Comparison of ENCODE assay signal across 2 cellular contexts in the genomic region with DNA sequence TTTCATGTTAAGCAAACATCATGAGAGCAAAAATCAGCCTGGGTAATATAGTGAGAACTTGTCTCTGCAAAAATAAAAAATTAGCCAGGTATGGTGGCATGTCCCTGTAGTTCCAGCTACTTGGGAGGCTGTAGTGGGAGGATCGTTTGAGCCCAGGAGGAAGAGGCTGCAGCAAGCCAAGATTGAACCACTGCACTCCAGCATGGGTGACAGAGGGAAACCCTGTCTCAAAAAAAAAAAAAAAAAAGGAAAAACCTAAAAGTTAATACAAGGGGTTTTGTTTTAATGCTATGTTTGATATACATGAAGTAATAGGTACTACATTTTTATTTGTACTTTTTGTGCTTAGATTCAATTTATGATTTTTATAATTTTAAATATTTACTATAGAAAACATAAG.
TF ChIP-seq lines count a peak whose summit lies in the region.

No MANE protein-coding gene starts in this region.

TF ChIP-seq in GM23338, 12 proteins besides CTCF, POLR2A, EP300 and RAD21 (continues in another document):
- TF ChIP-seq, protein P1, sequence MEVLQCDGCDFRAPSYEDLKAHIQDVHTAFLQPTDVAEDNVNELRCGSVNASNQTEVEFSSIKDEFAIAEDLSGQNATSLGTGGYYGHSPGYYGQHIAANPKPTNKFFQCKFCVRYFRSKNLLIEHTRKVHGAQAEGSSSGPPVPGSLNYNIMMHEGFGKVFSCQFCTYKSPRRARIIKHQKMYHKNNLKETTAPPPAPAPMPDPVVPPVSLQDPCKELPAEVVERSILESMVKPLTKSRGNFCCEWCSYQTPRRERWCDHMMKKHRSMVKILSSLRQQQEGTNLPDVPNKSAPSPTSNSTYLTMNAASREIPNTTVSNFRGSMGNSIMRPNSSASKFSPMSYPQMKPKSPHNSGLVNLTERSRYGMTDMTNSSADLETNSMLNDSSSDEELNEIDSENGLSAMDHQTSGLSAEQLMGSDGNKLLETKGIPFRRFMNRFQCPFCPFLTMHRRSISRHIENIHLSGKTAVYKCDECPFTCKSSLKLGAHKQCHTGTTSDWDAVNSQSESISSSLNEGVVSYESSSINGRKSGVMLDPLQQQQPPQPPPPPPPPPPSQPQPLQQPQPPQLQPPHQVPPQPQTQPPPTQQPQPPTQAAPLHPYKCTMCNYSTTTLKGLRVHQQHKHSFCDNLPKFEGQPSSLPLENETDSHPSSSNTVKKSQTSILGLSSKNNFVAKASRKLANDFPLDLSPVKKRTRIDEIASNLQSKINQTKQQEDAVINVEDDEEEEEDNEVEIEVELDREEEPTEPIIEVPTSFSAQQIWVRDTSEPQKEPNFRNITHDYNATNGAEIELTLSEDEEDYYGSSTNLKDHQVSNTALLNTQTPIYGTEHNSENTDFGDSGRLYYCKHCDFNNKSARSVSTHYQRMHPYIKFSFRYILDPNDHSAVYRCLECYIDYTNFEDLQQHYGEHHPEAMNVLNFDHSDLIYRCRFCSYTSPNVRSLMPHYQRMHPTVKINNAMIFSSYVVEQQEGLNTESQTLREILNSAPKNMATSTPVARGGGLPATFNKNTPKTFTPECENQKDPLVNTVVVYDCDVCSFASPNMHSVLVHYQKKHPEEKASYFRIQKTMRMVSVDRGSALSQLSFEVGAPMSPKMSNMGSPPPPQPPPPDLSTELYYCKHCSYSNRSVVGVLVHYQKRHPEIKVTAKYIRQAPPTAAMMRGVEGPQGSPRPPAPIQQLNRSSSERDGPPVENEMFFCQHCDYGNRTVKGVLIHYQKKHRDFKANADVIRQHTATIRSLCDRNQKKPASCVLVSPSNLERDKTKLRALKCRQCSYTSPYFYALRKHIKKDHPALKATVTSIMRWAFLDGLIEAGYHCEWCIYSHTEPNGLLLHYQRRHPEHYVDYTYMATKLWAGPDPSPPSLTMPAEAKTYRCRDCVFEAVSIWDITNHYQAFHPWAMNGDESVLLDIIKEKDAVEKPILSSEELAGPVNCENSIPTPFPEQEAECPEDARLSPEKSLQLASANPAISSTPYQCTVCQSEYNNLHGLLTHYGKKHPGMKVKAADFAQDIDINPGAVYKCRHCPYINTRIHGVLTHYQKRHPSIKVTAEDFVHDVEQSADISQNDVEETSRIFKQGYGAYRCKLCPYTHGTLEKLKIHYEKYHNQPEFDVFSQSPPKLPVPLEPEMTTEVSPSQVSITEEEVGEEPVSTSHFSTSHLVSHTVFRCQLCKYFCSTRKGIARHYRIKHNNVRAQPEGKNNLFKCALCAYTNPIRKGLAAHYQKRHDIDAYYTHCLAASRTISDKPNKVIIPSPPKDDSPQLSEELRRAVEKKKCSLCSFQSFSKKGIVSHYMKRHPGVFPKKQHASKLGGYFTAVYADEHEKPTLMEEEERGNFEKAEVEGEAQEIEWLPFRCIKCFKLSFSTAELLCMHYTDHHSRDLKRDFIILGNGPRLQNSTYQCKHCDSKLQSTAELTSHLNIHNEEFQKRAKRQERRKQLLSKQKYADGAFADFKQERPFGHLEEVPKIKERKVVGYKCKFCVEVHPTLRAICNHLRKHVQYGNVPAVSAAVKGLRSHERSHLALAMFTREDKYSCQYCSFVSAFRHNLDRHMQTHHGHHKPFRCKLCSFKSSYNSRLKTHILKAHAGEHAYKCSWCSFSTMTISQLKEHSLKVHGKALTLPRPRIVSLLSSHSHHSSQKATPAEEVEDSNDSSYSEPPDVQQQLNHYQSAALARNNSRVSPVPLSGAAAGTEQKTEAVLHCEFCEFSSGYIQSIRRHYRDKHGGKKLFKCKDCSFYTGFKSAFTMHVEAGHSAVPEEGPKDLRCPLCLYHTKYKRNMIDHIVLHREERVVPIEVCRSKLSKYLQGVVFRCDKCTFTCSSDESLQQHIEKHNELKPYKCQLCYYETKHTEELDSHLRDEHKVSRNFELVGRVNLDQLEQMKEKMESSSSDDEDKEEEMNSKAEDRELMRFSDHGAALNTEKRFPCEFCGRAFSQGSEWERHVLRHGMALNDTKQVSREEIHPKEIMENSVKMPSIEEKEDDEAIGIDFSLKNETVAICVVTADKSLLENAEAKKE (CRISPR knock-in tag; IDR thresholded peaks at IDR 0.05): no peak
- no peak for TF ChIP-seq EZH2phosphoT487 (IDR thresholded peaks at IDR 0.05; ENCODE audit: unreplicated experiment)
- no peak for TF ChIP-seq ZNF331 (CRISPR knock-in tag; IDR thresholded peaks at IDR 0.05; ENCODE audit: low read depth)
- TF ChIP-seq, protein P2, sequence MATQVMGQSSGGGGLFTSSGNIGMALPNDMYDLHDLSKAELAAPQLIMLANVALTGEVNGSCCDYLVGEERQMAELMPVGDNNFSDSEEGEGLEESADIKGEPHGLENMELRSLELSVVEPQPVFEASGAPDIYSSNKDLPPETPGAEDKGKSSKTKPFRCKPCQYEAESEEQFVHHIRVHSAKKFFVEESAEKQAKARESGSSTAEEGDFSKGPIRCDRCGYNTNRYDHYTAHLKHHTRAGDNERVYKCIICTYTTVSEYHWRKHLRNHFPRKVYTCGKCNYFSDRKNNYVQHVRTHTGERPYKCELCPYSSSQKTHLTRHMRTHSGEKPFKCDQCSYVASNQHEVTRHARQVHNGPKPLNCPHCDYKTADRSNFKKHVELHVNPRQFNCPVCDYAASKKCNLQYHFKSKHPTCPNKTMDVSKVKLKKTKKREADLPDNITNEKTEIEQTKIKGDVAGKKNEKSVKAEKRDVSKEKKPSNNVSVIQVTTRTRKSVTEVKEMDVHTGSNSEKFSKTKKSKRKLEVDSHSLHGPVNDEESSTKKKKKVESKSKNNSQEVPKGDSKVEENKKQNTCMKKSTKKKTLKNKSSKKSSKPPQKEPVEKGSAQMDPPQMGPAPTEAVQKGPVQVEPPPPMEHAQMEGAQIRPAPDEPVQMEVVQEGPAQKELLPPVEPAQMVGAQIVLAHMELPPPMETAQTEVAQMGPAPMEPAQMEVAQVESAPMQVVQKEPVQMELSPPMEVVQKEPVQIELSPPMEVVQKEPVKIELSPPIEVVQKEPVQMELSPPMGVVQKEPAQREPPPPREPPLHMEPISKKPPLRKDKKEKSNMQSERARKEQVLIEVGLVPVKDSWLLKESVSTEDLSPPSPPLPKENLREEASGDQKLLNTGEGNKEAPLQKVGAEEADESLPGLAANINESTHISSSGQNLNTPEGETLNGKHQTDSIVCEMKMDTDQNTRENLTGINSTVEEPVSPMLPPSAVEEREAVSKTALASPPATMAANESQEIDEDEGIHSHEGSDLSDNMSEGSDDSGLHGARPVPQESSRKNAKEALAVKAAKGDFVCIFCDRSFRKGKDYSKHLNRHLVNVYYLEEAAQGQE (IDR thresholded peaks at IDR 0.05; ENCODE audit: unreplicated experiment): no peak
- no peak for TF ChIP-seq STAT1 (IDR thresholded peaks at IDR 0.05; ENCODE audit: unreplicated experiment)
- no peak for TF ChIP-seq CREB1 (CRISPR knock-in tag; IDR thresholded peaks at IDR 0.05; ENCODE audit: low read depth)
- TF ChIP-seq, protein P3, sequence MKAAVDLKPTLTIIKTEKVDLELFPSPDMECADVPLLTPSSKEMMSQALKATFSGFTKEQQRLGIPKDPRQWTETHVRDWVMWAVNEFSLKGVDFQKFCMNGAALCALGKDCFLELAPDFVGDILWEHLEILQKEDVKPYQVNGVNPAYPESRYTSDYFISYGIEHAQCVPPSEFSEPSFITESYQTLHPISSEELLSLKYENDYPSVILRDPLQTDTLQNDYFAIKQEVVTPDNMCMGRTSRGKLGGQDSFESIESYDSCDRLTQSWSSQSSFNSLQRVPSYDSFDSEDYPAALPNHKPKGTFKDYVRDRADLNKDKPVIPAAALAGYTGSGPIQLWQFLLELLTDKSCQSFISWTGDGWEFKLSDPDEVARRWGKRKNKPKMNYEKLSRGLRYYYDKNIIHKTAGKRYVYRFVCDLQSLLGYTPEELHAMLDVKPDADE (IDR thresholded peaks at IDR 0.05): no peak
- TF ChIP-seq EZH2 (IDR thresholded peaks at IDR 0.05; ENCODE audit: low read depth, unreplicated experiment): no peak
- no peak for TF ChIP-seq JUNB (IDR thresholded peaks at IDR 0.05; ENCODE audit: unreplicated experiment)
- TF ChIP-seq NANOG (IDR thresholded peaks at IDR 0.05; ENCODE audit: borderline replicate concordance): no peak

TF ChIP-seq in K562, 482 proteins besides CTCF, POLR2A, EP300 and RAD21 (continues in another document):
- no peak for TF ChIP-seq DACH1 (IDR thresholded peaks at IDR 0.05; ENCODE audit: partially characterized antibody)
- no peak for TF ChIP-seq MYNN (IDR thresholded peaks at IDR 0.05)
- no peak for TF ChIP-seq MYNN (CRISPR knock-in tag; IDR thresholded peaks at IDR 0.05)
- no peak for TF ChIP-seq STAT5A (IDR thresholded peaks at IDR 0.05; ENCODE audit: borderline replicate concordance, low read length)
- TF ChIP-seq, protein P4, sequence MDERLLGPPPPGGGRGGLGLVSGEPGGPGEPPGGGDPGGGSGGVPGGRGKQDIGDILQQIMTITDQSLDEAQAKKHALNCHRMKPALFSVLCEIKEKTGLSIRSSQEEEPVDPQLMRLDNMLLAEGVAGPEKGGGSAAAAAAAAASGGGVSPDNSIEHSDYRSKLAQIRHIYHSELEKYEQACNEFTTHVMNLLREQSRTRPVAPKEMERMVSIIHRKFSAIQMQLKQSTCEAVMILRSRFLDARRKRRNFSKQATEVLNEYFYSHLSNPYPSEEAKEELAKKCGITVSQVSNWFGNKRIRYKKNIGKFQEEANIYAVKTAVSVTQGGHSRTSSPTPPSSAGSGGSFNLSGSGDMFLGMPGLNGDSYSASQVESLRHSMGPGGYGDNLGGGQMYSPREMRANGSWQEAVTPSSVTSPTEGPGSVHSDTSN (CRISPR knock-in tag; IDR thresholded peaks at IDR 0.05; ENCODE audit: low read depth): no peak
- TF ChIP-seq, protein P4 (tag; conservative IDR thresholded peaks at IDR 0.05; ENCODE audit: low read depth): no peak
- no peak for TF ChIP-seq SMC3 (conservative IDR thresholded peaks at IDR 0.05; ENCODE audit: insufficient read depth, low read depth, low read length)
- TF ChIP-seq, protein P5, sequence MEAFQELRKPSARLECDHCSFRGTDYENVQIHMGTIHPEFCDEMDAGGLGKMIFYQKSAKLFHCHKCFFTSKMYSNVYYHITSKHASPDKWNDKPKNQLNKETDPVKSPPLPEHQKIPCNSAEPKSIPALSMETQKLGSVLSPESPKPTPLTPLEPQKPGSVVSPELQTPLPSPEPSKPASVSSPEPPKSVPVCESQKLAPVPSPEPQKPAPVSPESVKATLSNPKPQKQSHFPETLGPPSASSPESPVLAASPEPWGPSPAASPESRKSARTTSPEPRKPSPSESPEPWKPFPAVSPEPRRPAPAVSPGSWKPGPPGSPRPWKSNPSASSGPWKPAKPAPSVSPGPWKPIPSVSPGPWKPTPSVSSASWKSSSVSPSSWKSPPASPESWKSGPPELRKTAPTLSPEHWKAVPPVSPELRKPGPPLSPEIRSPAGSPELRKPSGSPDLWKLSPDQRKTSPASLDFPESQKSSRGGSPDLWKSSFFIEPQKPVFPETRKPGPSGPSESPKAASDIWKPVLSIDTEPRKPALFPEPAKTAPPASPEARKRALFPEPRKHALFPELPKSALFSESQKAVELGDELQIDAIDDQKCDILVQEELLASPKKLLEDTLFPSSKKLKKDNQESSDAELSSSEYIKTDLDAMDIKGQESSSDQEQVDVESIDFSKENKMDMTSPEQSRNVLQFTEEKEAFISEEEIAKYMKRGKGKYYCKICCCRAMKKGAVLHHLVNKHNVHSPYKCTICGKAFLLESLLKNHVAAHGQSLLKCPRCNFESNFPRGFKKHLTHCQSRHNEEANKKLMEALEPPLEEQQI (IDR thresholded peaks at IDR 0.05): peak; percentile 21; the same call in 1 of the 2 replicates
- TF ChIP-seq, protein P6, sequence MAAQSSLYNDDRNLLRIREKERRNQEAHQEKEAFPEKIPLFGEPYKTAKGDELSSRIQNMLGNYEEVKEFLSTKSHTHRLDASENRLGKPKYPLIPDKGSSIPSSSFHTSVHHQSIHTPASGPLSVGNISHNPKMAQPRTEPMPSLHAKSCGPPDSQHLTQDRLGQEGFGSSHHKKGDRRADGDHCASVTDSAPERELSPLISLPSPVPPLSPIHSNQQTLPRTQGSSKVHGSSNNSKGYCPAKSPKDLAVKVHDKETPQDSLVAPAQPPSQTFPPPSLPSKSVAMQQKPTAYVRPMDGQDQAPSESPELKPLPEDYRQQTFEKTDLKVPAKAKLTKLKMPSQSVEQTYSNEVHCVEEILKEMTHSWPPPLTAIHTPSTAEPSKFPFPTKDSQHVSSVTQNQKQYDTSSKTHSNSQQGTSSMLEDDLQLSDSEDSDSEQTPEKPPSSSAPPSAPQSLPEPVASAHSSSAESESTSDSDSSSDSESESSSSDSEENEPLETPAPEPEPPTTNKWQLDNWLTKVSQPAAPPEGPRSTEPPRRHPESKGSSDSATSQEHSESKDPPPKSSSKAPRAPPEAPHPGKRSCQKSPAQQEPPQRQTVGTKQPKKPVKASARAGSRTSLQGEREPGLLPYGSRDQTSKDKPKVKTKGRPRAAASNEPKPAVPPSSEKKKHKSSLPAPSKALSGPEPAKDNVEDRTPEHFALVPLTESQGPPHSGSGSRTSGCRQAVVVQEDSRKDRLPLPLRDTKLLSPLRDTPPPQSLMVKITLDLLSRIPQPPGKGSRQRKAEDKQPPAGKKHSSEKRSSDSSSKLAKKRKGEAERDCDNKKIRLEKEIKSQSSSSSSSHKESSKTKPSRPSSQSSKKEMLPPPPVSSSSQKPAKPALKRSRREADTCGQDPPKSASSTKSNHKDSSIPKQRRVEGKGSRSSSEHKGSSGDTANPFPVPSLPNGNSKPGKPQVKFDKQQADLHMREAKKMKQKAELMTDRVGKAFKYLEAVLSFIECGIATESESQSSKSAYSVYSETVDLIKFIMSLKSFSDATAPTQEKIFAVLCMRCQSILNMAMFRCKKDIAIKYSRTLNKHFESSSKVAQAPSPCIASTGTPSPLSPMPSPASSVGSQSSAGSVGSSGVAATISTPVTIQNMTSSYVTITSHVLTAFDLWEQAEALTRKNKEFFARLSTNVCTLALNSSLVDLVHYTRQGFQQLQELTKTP (IDR thresholded peaks at IDR 0.05; ENCODE audit: low read depth in 1 of 2, partially characterized antibody in 2 of 2): no peak
- TF ChIP-seq, protein P7, sequence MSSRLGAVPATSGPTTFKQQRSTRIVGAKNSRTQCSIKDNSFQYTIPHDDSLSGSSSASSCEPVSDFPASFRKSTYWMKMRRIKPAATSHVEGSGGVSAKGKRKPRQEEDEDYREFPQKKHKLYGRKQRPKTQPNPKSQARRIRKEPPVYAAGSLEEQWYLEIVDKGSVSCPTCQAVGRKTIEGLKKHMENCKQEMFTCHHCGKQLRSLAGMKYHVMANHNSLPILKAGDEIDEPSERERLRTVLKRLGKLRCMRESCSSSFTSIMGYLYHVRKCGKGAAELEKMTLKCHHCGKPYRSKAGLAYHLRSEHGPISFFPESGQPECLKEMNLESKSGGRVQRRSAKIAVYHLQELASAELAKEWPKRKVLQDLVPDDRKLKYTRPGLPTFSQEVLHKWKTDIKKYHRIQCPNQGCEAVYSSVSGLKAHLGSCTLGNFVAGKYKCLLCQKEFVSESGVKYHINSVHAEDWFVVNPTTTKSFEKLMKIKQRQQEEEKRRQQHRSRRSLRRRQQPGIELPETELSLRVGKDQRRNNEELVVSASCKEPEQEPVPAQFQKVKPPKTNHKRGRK (tag; IDR thresholded peaks at IDR 0.05): 0 out of 2 replicates have a peak, but pooled peaks have one; percentile 27
